ENCODE assay signal across 1 cellular context in the genomic region with DNA sequence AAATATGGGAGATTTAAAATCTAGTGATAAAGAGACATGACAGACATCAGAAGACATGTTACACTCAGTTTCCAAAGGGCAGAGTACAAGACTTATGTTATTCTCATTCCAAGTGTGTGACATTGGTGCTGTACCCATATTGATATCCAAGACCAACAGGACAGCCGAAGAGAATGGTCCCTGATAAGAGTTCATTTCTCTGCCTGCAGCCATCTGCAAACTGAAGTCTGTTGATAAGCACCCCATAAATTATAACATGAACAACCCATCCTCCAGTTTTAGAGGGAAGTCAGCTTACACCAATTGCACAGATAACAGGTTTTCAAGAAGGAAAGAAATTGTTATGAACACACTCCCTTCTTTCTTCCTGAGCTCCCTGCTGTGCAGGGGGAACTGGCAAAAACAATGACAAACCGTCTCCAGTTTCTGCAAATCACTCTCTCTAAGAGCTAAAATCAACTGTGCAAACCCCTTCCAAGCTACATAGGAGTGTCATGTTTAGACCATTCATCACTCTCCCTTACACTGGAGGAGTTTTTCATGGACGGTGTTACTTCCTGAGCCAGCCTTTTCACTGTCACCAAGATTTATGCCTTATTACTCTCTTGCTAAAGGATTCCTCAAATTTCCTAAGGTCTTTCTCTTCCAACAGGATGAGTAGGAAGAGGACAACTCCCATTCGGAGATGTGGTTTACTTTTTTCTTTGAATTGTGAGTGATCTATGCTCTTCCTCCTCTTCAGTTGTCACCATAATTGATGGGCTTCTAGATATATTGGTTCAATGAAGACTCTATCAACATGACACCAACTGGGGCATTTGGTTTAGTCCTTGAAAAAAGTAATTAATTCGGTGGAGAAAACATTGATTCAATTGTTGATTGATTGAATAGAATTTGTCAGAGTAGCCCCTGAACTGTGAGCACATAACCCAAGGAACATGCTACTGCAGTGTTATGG.
A peak's percentile ranks its signal among the peaks of the same experiment; 100 is the strongest.
TF ChIP-seq lines count a peak whose summit lies in the region.

No MANE protein-coding gene starts in this region.

TF ChIP-seq in K562, 482 proteins besides CTCF, POLR2A, EP300 and RAD21 (continued from another document and continues in another):
- TF ChIP-seq, protein P1, sequence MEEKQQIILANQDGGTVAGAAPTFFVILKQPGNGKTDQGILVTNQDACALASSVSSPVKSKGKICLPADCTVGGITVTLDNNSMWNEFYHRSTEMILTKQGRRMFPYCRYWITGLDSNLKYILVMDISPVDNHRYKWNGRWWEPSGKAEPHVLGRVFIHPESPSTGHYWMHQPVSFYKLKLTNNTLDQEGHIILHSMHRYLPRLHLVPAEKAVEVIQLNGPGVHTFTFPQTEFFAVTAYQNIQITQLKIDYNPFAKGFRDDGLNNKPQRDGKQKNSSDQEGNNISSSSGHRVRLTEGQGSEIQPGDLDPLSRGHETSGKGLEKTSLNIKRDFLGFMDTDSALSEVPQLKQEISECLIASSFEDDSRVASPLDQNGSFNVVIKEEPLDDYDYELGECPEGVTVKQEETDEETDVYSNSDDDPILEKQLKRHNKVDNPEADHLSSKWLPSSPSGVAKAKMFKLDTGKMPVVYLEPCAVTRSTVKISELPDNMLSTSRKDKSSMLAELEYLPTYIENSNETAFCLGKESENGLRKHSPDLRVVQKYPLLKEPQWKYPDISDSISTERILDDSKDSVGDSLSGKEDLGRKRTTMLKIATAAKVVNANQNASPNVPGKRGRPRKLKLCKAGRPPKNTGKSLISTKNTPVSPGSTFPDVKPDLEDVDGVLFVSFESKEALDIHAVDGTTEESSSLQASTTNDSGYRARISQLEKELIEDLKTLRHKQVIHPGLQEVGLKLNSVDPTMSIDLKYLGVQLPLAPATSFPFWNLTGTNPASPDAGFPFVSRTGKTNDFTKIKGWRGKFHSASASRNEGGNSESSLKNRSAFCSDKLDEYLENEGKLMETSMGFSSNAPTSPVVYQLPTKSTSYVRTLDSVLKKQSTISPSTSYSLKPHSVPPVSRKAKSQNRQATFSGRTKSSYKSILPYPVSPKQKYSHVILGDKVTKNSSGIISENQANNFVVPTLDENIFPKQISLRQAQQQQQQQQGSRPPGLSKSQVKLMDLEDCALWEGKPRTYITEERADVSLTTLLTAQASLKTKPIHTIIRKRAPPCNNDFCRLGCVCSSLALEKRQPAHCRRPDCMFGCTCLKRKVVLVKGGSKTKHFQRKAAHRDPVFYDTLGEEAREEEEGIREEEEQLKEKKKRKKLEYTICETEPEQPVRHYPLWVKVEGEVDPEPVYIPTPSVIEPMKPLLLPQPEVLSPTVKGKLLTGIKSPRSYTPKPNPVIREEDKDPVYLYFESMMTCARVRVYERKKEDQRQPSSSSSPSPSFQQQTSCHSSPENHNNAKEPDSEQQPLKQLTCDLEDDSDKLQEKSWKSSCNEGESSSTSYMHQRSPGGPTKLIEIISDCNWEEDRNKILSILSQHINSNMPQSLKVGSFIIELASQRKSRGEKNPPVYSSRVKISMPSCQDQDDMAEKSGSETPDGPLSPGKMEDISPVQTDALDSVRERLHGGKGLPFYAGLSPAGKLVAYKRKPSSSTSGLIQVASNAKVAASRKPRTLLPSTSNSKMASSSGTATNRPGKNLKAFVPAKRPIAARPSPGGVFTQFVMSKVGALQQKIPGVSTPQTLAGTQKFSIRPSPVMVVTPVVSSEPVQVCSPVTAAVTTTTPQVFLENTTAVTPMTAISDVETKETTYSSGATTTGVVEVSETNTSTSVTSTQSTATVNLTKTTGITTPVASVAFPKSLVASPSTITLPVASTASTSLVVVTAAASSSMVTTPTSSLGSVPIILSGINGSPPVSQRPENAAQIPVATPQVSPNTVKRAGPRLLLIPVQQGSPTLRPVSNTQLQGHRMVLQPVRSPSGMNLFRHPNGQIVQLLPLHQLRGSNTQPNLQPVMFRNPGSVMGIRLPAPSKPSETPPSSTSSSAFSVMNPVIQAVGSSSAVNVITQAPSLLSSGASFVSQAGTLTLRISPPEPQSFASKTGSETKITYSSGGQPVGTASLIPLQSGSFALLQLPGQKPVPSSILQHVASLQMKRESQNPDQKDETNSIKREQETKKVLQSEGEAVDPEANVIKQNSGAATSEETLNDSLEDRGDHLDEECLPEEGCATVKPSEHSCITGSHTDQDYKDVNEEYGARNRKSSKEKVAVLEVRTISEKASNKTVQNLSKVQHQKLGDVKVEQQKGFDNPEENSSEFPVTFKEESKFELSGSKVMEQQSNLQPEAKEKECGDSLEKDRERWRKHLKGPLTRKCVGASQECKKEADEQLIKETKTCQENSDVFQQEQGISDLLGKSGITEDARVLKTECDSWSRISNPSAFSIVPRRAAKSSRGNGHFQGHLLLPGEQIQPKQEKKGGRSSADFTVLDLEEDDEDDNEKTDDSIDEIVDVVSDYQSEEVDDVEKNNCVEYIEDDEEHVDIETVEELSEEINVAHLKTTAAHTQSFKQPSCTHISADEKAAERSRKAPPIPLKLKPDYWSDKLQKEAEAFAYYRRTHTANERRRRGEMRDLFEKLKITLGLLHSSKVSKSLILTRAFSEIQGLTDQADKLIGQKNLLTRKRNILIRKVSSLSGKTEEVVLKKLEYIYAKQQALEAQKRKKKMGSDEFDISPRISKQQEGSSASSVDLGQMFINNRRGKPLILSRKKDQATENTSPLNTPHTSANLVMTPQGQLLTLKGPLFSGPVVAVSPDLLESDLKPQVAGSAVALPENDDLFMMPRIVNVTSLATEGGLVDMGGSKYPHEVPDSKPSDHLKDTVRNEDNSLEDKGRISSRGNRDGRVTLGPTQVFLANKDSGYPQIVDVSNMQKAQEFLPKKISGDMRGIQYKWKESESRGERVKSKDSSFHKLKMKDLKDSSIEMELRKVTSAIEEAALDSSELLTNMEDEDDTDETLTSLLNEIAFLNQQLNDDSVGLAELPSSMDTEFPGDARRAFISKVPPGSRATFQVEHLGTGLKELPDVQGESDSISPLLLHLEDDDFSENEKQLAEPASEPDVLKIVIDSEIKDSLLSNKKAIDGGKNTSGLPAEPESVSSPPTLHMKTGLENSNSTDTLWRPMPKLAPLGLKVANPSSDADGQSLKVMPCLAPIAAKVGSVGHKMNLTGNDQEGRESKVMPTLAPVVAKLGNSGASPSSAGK (IDR thresholded peaks at IDR 0.05), result no peak
- TF ChIP-seq BDP1 (IDR thresholded peaks at IDR 0.05; ENCODE audit: insufficient read depth, insufficient read length) (no peak), E2F8 (IDR thresholded peaks at IDR 0.05; ENCODE audit: low read depth, partially characterized antibody) (no peak), ELF1 (tag; IDR thresholded peaks at IDR 0.05) (peak; percentile 20; the same call in 1 of the 2 replicates), CBFA2T2 (conservative IDR thresholded peaks at IDR 0.05) (peak; percentile 99), ZNF121 (CRISPR knock-in tag; conservative IDR thresholded peaks at IDR 0.05) (no peak), NBN (IDR thresholded peaks at IDR 0.05; ENCODE audit: low read depth) (peak; percentile 94; the same call in 1 of the 2 replicates), RB1 (IDR thresholded peaks at IDR 0.05; ENCODE audit: low read depth) (peak; percentile 37; the same call in 1 of the 2 replicates), ZNF445 (CRISPR knock-in tag; IDR thresholded peaks at IDR 0.05; ENCODE audit: low read depth) (0 out of 2 replicates have a peak, but pooled peaks have one; percentile 11), SUPT5H (IDR thresholded peaks at IDR 0.05) (no peak), ZBED1 (IDR thresholded peaks at IDR 0.05) (peak; percentile 75), ZNF23 (CRISPR knock-in tag; IDR thresholded peaks at IDR 0.05) (no peak), ARID2 (IDR thresholded peaks at IDR 0.05) (no peak; the same call in 1 of the 2 replicates), NCOA4 (IDR thresholded peaks at IDR 0.05; ENCODE audit: partially characterized antibody) (peak; percentile 90), RFX5 (IDR thresholded peaks at IDR 0.05; ENCODE audit: low read depth, low read length) (0 out of 2 replicates have a peak, but pooled peaks have one; percentile 44), YBX1 (IDR thresholded peaks at IDR 0.05) (no peak), HDAC6 (IDR thresholded peaks at IDR 0.05; ENCODE audit: low read depth, low read length) (no peak), ZNF717 (CRISPR knock-in tag; IDR thresholded peaks at IDR 0.05) (no peak), ZBTB8A (IDR thresholded peaks at IDR 0.05; ENCODE audit: partially characterized antibody) (no peak), SMARCC2 (IDR thresholded peaks at IDR 0.05; ENCODE audit: low read depth) (peak; percentile 94), HMGXB4 (CRISPR knock-in tag; IDR thresholded peaks at IDR 0.05) (no peak), ILK (tag; IDR thresholded peaks at IDR 0.05; ENCODE audit: borderline replicate concordance, low read depth) (no peak), PHF21A (IDR thresholded peaks at IDR 0.05; ENCODE audit: borderline replicate concordance, low read depth) (no peak), ZFPM2 (CRISPR knock-in tag; IDR thresholded peaks at IDR 0.05) (no peak), ZNF561 (CRISPR knock-in tag; conservative IDR thresholded peaks at IDR 0.05) (no peak), CLOCK (CRISPR knock-in tag; IDR thresholded peaks at IDR 0.05; ENCODE audit: borderline replicate concordance) (no peak), SETDB1 (IDR thresholded peaks at IDR 0.05; ENCODE audit: low read length) (no peak), PRPF4 (IDR thresholded peaks at IDR 0.05; ENCODE audit: insufficient read depth, low read depth, low read length, poor library complexity, severe bottlenecking) (no peak), NCOR1 (IDR thresholded peaks at IDR 0.05) (peak; percentile 99)
- TF ChIP-seq, protein P2, sequence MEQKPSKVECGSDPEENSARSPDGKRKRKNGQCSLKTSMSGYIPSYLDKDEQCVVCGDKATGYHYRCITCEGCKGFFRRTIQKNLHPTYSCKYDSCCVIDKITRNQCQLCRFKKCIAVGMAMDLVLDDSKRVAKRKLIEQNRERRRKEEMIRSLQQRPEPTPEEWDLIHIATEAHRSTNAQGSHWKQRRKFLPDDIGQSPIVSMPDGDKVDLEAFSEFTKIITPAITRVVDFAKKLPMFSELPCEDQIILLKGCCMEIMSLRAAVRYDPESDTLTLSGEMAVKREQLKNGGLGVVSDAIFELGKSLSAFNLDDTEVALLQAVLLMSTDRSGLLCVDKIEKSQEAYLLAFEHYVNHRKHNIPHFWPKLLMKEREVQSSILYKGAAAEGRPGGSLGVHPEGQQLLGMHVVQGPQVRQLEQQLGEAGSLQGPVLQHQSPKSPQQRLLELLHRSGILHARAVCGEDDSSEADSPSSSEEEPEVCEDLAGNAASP (IDR thresholded peaks at IDR 0.05), result no peak
- TF ChIP-seq, protein P3, sequence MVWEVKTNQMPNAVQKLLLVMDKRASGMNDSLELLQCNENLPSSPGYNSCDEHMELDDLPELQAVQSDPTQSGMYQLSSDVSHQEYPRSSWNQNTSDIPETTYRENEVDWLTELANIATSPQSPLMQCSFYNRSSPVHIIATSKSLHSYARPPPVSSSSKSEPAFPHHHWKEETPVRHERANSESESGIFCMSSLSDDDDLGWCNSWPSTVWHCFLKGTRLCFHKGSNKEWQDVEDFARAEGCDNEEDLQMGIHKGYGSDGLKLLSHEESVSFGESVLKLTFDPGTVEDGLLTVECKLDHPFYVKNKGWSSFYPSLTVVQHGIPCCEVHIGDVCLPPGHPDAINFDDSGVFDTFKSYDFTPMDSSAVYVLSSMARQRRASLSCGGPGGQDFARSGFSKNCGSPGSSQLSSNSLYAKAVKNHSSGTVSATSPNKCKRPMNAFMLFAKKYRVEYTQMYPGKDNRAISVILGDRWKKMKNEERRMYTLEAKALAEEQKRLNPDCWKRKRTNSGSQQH (CRISPR knock-in tag; IDR thresholded peaks at IDR 0.05), result no peak
- TF ChIP-seq, protein P4, sequence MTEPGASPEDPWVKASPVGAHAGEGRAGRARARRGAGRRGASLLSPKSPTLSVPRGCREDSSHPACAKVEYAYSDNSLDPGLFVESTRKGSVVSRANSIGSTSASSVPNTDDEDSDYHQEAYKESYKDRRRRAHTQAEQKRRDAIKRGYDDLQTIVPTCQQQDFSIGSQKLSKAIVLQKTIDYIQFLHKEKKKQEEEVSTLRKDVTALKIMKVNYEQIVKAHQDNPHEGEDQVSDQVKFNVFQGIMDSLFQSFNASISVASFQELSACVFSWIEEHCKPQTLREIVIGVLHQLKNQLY (CRISPR knock-in tag; conservative IDR thresholded peaks at IDR 0.05), result no peak
